In genomic region chr2:231403421-231404182, GRCh38 we compare ENCODE assay signal across 8 cellular contexts. TPM values are rescaled to one million over a fixed set of nuclear protein-coding genes. Genes with fewer than 3 reads are reported as not detected.
DNase-seq lines count a peak whose midpoint lies in the region; ATAC-seq and TF ChIP-seq lines count a peak whose summit lies in the region.
"Not testable (repeated sequence)": the region's sequence is repeated elsewhere in the genome, so short reads cannot be mapped to it uniquely, and the experiment has no call there.
"Had no signal": no experiment of that assay in that cellular context is flagged by ENCODE, and none has a peak within 500 bp of the region (broad histone marks: within the 10 kb centered on the region; RNA-seq: fewer than 3 reads in every experiment).

No MANE protein-coding gene starts in this region.

- not testable (repeated sequence) for H4K8ac ChIP-seq in mesendoderm (ENCODE audit: low read depth, low read length)

- not testable (repeated sequence) for H3K36me3 ChIP-seq in SU-DHL-6 (ENCODE audit: low read length); mammary epithelial cell (ENCODE audit: insufficient read depth, low read length); mesendoderm (ENCODE audit: control insufficient read depth, insufficient read depth, low read length); smooth muscle cell (ENCODE audit: low read depth)

- H3K4me1 ChIP-seq in mammary epithelial cell (ENCODE audit: insufficient read depth, low read length) (peaks cover 14% of the 10 kb centered on the region), smooth muscle cell (ENCODE audit: low read depth) (peaks cover 25% of the 10 kb centered on the region)
- not testable (repeated sequence) for H3K4me1 ChIP-seq in mesendoderm (ENCODE audit: control insufficient read depth, low read depth, low read length)

- dilution Hi-C loops in mammary epithelial cell (cut with HindIII; ENCODE audit: low sequenced_read_pairs) = not testable (repeated sequence)

- TF ChIP-seq CTCF in GM12865 (IDR thresholded peaks at IDR 0.05; ENCODE audit: insufficient read depth, low read depth, low read length, missing control alignments); SU-DHL-6 (IDR thresholded peaks at IDR 0.05; ENCODE audit: insufficient read depth, low read length, poor library complexity, severe bottlenecking); mammary epithelial cell (conservative IDR thresholded peaks at IDR 0.05 in 1 of 2, IDR thresholded peaks at IDR 0.05 in 1 of 2; ENCODE audit: extremely low read depth in 1 of 2, insufficient read depth in 1 of 2, low read depth in 1 of 2, low read length in 2 of 2); smooth muscle cell (IDR thresholded peaks at IDR 0.05; ENCODE audit: borderline replicate concordance, insufficient read depth, poor library complexity, severe bottlenecking): not testable (repeated sequence)

- H4K5ac ChIP-seq in mesendoderm (ENCODE audit: low read length) = not testable (repeated sequence)

- not testable (repeated sequence) for H2BK15ac ChIP-seq in mesendoderm (replicated peaks; ENCODE audit: low read depth)

- peaks cover 13% of the 10 kb centered on the region for H3F3A ChIP-seq in SU-DHL-6 (ENCODE audit: insufficient read depth)
- not testable (repeated sequence) for H3F3A ChIP-seq in smooth muscle cell (ENCODE audit: low read depth)

- H3K9ac ChIP-seq in SU-DHL-6 (ENCODE audit: low read length) = 0 out of 2 replicates have a peak overlapping the region, but pooled peaks have one; percentile 11
- H3K9ac ChIP-seq in mammary epithelial cell (ENCODE audit: insufficient read depth, low read length); mesendoderm (ENCODE audit: low read length); smooth muscle cell (ENCODE audit: low read depth): not testable (repeated sequence)

- not testable (repeated sequence) for H3K4me3 ChIP-seq in GM12865 (ENCODE audit: low read depth, low read length); SU-DHL-6 (ENCODE audit: insufficient read depth, low read length, poor library complexity, severe bottlenecking); mammary epithelial cell (replicated peaks in 1 of 3; ENCODE audit: insufficient read depth in 1 of 3, low read depth in 2 of 3, low read length in 3 of 3); mesendoderm (ENCODE audit: low read length); smooth muscle cell

- H3K23ac ChIP-seq in mesendoderm (ENCODE audit: low read length) = not testable (repeated sequence)

- not testable (repeated sequence) for H3K9me2 ChIP-seq in SU-DHL-6 (replicated peaks; ENCODE audit: insufficient read depth, low read length)

- peak; percentile 41 for DNase-seq in GM12865 (ENCODE audit: low read depth)
- DNase-seq in NCI-H2196 treated with DMSO at 0.1 percent for 48 hours (lab: John Stamatoyannopoulos, UW; ENCODE audit: unreplicated experiment) = peak; percentile 29
- DNase-seq in mammary epithelial cell; smooth muscle cell (lab: John Stamatoyannopoulos, UW; ENCODE audit: unreplicated experiment): not testable (repeated sequence)
- peak; percentile 22 for DNase-seq in Right ventricle myocardium superior
- peak; percentile 46 for DNase-seq in mesendoderm

- H3K56ac ChIP-seq in mesendoderm (ENCODE audit: low read length) = not testable (repeated sequence)

- not testable (repeated sequence) for H2BK5ac ChIP-seq in mesendoderm (ENCODE audit: low read length)

- ATAC-seq in Right ventricle myocardium superior (ENCODE audit: poor library complexity) = not testable (repeated sequence)

- not testable (repeated sequence) for H3K9me3 ChIP-seq in SU-DHL-6 (ENCODE audit: insufficient read depth, low read length); mammary epithelial cell (replicated peaks; ENCODE audit: insufficient read depth, low read length); smooth muscle cell (replicated peaks; ENCODE audit: low read depth)

- not testable (repeated sequence) for H3K27me3 ChIP-seq in SU-DHL-6 (ENCODE audit: low read length); mammary epithelial cell (ENCODE audit: insufficient read depth, low read length); mesendoderm (ENCODE audit: insufficient read depth, low read length, poor library complexity); smooth muscle cell (ENCODE audit: low read depth)

- not testable (repeated sequence) for H2AFZ ChIP-seq in SU-DHL-6 (ENCODE audit: low read depth, low read length, severe bottlenecking); smooth muscle cell (ENCODE audit: low read depth)
- peak overlapping the region; percentile 61 for H2AFZ ChIP-seq in mammary epithelial cell (ENCODE audit: low read depth, low read length)

- not testable (repeated sequence) for H3K18ac ChIP-seq in mesendoderm (ENCODE audit: low read length)

- BruUV-seq in mammary epithelial cell (replicated peaks; lab: Mats Ljungman, UMichigan) = not testable (repeated sequence)

- H3K4ac ChIP-seq in mesendoderm (ENCODE audit: low read depth, low read length) = not testable (repeated sequence)

- not testable (repeated sequence) for H4K20me1 ChIP-seq in SU-DHL-6 (ENCODE audit: low read depth, low read length); mammary epithelial cell (ENCODE audit: insufficient read depth, low read length); smooth muscle cell (ENCODE audit: low read depth)

- H3K27ac ChIP-seq in SU-DHL-6 (ENCODE audit: low read depth, low read length) (peak overlapping the region; percentile 79), smooth muscle cell (ENCODE audit: low read depth) (peak overlapping the region; percentile 28)
- not testable (repeated sequence) for H3K27ac ChIP-seq in mammary epithelial cell (ENCODE audit: insufficient read depth, low read depth, low read length); mesendoderm (ENCODE audit: low read depth, low read length)

- not testable (repeated sequence) for H3K79me2 ChIP-seq in SU-DHL-6 (ENCODE audit: insufficient read depth, low read length); mammary epithelial cell (ENCODE audit: insufficient read depth, low read length); smooth muscle cell (ENCODE audit: low read depth)
- H3K79me2 ChIP-seq in mesendoderm (ENCODE audit: control insufficient read depth, insufficient read depth, low read length) = peaks cover 13% of the 10 kb centered on the region

- intact Hi-C loops in mammary epithelial cell (cut with micrococcal nuclease) = loop anchor here (2.0 kb wide), 1 partner anchor 299 kb away; no protein-coding TSS in a partner anchor
- intact Hi-C loops in Right ventricle myocardium superior (cut with DNase I) = not testable (repeated sequence)

- WGBS in mammary epithelial cell (ENCODE audit: low coverage, missing lambda C conversion rate) = 51% methylated on average over 13 of the region's 14 CpGs
- no CpG with 5 or more reads among the region's 14 CpGs for WGBS in mesendoderm (ENCODE audit: extremely low coverage, insufficient coverage, low lambda C conversion rate)
- WGBS in smooth muscle cell (ENCODE audit: low lambda C conversion rate) = 45% methylated on average over 14 of the region's 14 CpGs

- not testable (repeated sequence) for H2AK5ac ChIP-seq in mesendoderm (ENCODE audit: low read length)

- CTCF ChIA-PET in mammary epithelial cell (lab: Charles Lee; ENCODE audit: low non-redundant PET) = not testable (repeated sequence)

- H2BK120ac ChIP-seq in mesendoderm (ENCODE audit: low read depth, low read length) = not testable (repeated sequence)

- in situ Hi-C loops in mammary epithelial cell (cut with MboI; ENCODE audit: low sequenced_read_pairs in 2 of 2) = loop anchor here in 1 of 2 donors (10.0 kb wide), 1 partner anchor 99 kb away; no protein-coding TSS in a partner anchor

- H3K4me2 ChIP-seq in SU-DHL-6 (ENCODE audit: low read depth, low read length, poor library complexity, severe bottlenecking) (peak overlapping the region; percentile 27), smooth muscle cell (peak overlapping the region; percentile 34)
- H3K4me2 ChIP-seq in mammary epithelial cell (ENCODE audit: insufficient read depth, low read depth, low read length); mesendoderm (ENCODE audit: low read length): not testable (repeated sequence)

- not testable (repeated sequence) for H3K79me1 ChIP-seq in mesendoderm (ENCODE audit: low read length)

RNA-seq across cellular contexts. Expression of gene B3GNT7, which starts 8.1 kb away (rescaled TPM):
- 1 to 10 TPM in 1 of 2 donors, under 1 TPM in 1; 0.61 to 7.3 TPM for total RNA-seq in mammary epithelial cell
- polyA plus RNA-seq in mammary epithelial cell = 0.19 TPM
- not detected for polyA minus RNA-seq in mammary epithelial cell
- total RNA-seq in Right ventricle myocardium superior = 7.7 TPM
- 121 TPM for polyA plus RNA-seq in mesendoderm (2013, experiment 1 of 2)
- polyA plus RNA-seq in mesendoderm (2013, experiment 2 of 2) = 118 TPM
- total RNA-seq in smooth muscle cell = 0.85 and 1.5 TPM in 2 replicates
- polyA plus RNA-seq in smooth muscle cell = 0.62 and 1.0 TPM in 2 replicates
- total RNA-seq: CD4-positive, alpha-beta memory T cell had no signal
- polyA plus RNA-seq: CD4-positive, alpha-beta memory T cell had no signal
